ENCODE assay signal across 1 cellular context in genomic region chr10:22265839-22266537, GRCh38.
TF ChIP-seq lines count a peak whose summit lies in the region.

No MANE protein-coding gene starts in this region.

TF ChIP-seq in IMR-90, 13 proteins besides CTCF, POLR2A, EP300 and RAD21:
- TF ChIP-seq, protein P1, sequence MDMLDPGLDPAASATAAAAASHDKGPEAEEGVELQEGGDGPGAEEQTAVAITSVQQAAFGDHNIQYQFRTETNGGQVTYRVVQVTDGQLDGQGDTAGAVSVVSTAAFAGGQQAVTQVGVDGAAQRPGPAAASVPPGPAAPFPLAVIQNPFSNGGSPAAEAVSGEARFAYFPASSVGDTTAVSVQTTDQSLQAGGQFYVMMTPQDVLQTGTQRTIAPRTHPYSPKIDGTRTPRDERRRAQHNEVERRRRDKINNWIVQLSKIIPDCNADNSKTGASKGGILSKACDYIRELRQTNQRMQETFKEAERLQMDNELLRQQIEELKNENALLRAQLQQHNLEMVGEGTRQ (IDR thresholded peaks at IDR 0.05; ENCODE audit: low read depth, low read length) = no peak
- no peak for TF ChIP-seq RCOR1 (IDR thresholded peaks at IDR 0.05; ENCODE audit: insufficient replicate concordance, low read length)
- TF ChIP-seq ELK1 (IDR thresholded peaks at IDR 0.05; ENCODE audit: borderline replicate concordance, low read depth, low read length) = no peak
- TF ChIP-seq NFE2L2 (IDR thresholded peaks at IDR 0.05; ENCODE audit: low read depth, low read length) = no peak
- TF ChIP-seq CEBPB (IDR thresholded peaks at IDR 0.05; ENCODE audit: low read depth, low read length) = peak; percentile 0; the same call in 1 of the 2 replicates
TF ChIP-seq in IMR-90: peak in this region for 1.
